Comparison of ENCODE assay signal across 1 cellular context in the genomic region with DNA sequence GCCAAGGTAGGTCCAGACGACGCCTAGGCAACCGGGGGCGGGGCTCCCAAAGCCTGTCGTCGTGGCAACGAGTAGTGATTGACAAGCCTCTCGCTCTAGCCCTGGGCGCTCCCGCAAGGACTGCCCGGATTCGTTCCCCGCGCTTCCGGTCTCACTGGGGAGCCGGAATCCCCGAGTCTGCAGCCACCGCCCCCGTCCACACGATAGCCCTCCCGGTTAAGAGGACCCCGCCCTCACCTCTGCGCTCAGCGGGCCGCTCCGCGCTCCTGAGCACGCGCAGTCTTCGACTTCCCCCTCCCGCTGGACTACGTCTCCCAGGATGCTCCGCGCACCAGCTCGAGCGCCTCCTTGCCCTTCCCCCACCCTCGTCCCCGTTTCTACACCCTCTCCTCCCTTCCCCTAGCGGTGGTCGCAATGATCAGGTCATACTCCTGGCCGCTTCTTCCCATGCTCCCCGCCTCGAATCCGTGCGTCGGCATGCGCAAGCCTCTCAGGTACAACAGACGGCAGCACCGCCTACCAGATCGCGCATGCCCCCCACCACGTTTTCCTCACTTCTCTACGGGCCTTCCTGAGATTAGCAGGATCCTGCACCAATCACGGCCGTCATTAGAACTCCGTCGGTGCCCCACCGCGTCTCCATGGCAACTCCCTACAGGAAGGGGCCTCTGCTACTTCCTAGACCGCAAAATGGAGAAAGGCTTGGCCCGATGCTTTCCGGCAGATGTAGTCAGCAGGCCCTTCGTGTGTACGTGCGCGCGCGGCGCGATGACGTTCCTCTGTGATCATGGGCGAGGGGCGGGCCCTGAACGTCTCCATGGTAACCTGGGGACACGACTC.
TF ChIP-seq lines count a peak whose summit lies in the region.

A gene (minus strand): TSS at position 518 of the 840 bp plus-strand sequence. CDS start 1,946 bp downstream, outside the sequence.

TF ChIP-seq in HepG2, 621 proteins besides CTCF, POLR2A, EP300 and RAD21 (continued from another document and continues in another):
- TF ChIP-seq, protein P1, sequence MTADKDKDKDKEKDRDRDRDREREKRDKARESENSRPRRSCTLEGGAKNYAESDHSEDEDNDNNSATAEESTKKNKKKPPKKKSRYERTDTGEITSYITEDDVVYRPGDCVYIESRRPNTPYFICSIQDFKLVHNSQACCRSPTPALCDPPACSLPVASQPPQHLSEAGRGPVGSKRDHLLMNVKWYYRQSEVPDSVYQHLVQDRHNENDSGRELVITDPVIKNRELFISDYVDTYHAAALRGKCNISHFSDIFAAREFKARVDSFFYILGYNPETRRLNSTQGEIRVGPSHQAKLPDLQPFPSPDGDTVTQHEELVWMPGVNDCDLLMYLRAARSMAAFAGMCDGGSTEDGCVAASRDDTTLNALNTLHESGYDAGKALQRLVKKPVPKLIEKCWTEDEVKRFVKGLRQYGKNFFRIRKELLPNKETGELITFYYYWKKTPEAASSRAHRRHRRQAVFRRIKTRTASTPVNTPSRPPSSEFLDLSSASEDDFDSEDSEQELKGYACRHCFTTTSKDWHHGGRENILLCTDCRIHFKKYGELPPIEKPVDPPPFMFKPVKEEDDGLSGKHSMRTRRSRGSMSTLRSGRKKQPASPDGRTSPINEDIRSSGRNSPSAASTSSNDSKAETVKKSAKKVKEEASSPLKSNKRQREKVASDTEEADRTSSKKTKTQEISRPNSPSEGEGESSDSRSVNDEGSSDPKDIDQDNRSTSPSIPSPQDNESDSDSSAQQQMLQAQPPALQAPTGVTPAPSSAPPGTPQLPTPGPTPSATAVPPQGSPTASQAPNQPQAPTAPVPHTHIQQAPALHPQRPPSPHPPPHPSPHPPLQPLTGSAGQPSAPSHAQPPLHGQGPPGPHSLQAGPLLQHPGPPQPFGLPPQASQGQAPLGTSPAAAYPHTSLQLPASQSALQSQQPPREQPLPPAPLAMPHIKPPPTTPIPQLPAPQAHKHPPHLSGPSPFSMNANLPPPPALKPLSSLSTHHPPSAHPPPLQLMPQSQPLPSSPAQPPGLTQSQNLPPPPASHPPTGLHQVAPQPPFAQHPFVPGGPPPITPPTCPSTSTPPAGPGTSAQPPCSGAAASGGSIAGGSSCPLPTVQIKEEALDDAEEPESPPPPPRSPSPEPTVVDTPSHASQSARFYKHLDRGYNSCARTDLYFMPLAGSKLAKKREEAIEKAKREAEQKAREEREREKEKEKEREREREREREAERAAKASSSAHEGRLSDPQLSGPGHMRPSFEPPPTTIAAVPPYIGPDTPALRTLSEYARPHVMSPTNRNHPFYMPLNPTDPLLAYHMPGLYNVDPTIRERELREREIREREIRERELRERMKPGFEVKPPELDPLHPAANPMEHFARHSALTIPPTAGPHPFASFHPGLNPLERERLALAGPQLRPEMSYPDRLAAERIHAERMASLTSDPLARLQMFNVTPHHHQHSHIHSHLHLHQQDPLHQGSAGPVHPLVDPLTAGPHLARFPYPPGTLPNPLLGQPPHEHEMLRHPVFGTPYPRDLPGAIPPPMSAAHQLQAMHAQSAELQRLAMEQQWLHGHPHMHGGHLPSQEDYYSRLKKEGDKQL (CRISPR knock-in tag; IDR thresholded peaks at IDR 0.05; ENCODE audit: low read depth): no peak
- TF ChIP-seq SP140L (CRISPR knock-in tag; IDR thresholded peaks at IDR 0.05; ENCODE audit: borderline replicate concordance): no peak
- TF ChIP-seq ZNF251 (CRISPR knock-in tag; IDR thresholded peaks at IDR 0.05): 0 out of 2 replicates have a peak, but pooled peaks have one; percentile 80
- 0 out of 2 replicates have a peak, but pooled peaks have one; percentile 32 for TF ChIP-seq NCOR1 (IDR thresholded peaks at IDR 0.05; ENCODE audit: borderline replicate concordance, low read length)
- TF ChIP-seq, protein P2, sequence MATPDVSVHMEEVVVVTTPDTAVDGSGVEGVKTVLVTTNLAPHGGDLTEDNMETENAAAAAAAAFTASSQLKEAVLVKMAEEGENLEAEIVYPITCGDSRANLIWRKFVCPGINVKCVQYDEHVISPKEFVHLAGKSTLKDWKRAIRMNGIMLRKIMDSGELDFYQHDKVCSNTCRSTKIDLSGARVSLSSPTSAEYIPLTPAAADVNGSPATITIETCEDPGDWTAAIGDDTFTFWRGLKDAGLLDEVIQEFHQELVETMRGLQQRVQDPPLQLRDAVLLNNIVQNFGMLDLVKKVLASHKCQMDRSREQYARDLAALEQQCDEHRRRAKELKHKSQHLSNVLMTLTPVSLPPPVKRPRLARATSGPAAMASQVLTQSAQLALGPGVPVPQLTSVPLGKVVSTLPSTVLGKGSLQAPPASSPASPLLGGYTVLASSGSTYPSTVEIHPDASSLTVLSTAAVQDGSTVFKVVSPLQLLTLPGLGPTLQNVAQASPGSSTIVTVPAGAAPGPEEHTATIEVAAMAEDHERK (CRISPR knock-in tag; IDR thresholded peaks at IDR 0.05; ENCODE audit: low read depth): peak; percentile 77; the same call in 1 of the 2 replicates
- peak; percentile 88 for TF ChIP-seq ZNF34 (CRISPR knock-in tag; IDR thresholded peaks at IDR 0.05; ENCODE audit: borderline replicate concordance)
- TF ChIP-seq ZNF546 (CRISPR knock-in tag; conservative IDR thresholded peaks at IDR 0.05): no peak
- TF ChIP-seq, protein P3, sequence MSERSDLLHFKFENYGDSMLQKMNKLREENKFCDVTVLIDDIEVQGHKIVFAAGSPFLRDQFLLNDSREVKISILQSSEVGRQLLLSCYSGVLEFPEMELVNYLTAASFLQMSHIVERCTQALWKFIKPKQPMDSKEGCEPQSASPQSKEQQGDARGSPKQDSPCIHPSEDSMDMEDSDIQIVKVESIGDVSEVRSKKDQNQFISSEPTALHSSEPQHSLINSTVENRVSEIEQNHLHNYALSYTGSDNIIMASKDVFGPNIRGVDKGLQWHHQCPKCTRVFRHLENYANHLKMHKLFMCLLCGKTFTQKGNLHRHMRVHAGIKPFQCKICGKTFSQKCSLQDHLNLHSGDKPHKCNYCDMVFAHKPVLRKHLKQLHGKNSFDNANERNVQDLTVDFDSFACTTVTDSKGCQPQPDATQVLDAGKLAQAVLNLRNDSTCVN (CRISPR knock-in tag; IDR thresholded peaks at IDR 0.05; ENCODE audit: borderline replicate concordance): peak; percentile 28; the same call in 1 of the 2 replicates
- TF ChIP-seq TCF7L2 (IDR thresholded peaks at IDR 0.05; ENCODE audit: low read depth, low read length): no peak
- no peak for TF ChIP-seq MATR3 (CRISPR knock-in tag; IDR thresholded peaks at IDR 0.05)
- no peak for TF ChIP-seq SATB2 (CRISPR knock-in tag; IDR thresholded peaks at IDR 0.05)
- no peak for TF ChIP-seq ZNF329 (CRISPR knock-in tag; IDR thresholded peaks at IDR 0.05; ENCODE audit: low read depth)
- TF ChIP-seq FIP1L1 (IDR thresholded peaks at IDR 0.05; ENCODE audit: borderline replicate concordance, insufficient read depth, low read depth, low read length): no peak
- no peak for TF ChIP-seq BHLHE40 (IDR thresholded peaks at IDR 0.05; ENCODE audit: low read length)
- peak; percentile 62 for TF ChIP-seq FOXK1 (CRISPR knock-in tag; IDR thresholded peaks at IDR 0.05; ENCODE audit: borderline replicate concordance, low read depth)
- TF ChIP-seq JUND (CRISPR knock-in tag; IDR thresholded peaks at IDR 0.05): 0 out of 2 replicates have a peak, but pooled peaks have one; percentile 23
- TF ChIP-seq MTF2 (CRISPR knock-in tag; IDR thresholded peaks at IDR 0.05; ENCODE audit: borderline replicate concordance): no peak
- 0 out of 2 replicates have a peak, but pooled peaks have one; percentile 66 for TF ChIP-seq PCBP1 (IDR thresholded peaks at IDR 0.05; ENCODE audit: borderline replicate concordance, low read depth, low read length)
- no peak for TF ChIP-seq ZNF552 (CRISPR knock-in tag; IDR thresholded peaks at IDR 0.05; ENCODE audit: borderline replicate concordance)
- TF ChIP-seq, protein P4, sequence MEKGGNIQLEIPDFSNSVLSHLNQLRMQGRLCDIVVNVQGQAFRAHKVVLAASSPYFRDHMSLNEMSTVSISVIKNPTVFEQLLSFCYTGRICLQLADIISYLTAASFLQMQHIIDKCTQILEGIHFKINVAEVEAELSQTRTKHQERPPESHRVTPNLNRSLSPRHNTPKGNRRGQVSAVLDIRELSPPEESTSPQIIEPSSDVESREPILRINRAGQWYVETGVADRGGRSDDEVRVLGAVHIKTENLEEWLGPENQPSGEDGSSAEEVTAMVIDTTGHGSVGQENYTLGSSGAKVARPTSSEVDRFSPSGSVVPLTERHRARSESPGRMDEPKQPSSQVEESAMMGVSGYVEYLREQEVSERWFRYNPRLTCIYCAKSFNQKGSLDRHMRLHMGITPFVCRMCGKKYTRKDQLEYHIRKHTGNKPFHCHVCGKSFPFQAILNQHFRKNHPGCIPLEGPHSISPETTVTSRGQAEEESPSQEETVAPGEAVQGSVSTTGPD (CRISPR knock-in tag; IDR thresholded peaks at IDR 0.05): no peak
- TF ChIP-seq, protein P5, sequence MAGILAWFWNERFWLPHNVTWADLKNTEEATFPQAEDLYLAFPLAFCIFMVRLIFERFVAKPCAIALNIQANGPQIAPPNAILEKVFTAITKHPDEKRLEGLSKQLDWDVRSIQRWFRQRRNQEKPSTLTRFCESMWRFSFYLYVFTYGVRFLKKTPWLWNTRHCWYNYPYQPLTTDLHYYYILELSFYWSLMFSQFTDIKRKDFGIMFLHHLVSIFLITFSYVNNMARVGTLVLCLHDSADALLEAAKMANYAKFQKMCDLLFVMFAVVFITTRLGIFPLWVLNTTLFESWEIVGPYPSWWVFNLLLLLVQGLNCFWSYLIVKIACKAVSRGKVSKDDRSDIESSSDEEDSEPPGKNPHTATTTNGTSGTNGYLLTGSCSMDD (CRISPR knock-in tag; IDR thresholded peaks at IDR 0.05): no peak
- TF ChIP-seq ZNF724P (CRISPR knock-in tag; IDR thresholded peaks at IDR 0.05; ENCODE audit: borderline replicate concordance): no peak
- TF ChIP-seq ZFX (CRISPR knock-in tag; IDR thresholded peaks at IDR 0.05; ENCODE audit: low read depth): peak; percentile 89
- TF ChIP-seq, protein P6, sequence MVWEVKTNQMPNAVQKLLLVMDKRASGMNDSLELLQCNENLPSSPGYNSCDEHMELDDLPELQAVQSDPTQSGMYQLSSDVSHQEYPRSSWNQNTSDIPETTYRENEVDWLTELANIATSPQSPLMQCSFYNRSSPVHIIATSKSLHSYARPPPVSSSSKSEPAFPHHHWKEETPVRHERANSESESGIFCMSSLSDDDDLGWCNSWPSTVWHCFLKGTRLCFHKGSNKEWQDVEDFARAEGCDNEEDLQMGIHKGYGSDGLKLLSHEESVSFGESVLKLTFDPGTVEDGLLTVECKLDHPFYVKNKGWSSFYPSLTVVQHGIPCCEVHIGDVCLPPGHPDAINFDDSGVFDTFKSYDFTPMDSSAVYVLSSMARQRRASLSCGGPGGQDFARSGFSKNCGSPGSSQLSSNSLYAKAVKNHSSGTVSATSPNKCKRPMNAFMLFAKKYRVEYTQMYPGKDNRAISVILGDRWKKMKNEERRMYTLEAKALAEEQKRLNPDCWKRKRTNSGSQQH (CRISPR knock-in tag; IDR thresholded peaks at IDR 0.05; ENCODE audit: low read depth): peak; percentile 30; the same call in 1 of the 2 replicates
- TF ChIP-seq MAFF (IDR thresholded peaks at IDR 0.05; ENCODE audit: low read depth, low read length): no peak
- no peak for TF ChIP-seq JARID2 (CRISPR knock-in tag; IDR thresholded peaks at IDR 0.05; ENCODE audit: insufficient replicate concordance)
- TF ChIP-seq MXI1 (IDR thresholded peaks at IDR 0.05; ENCODE audit: borderline replicate concordance, low read depth, low read length): peak; percentile 99
- no peak for TF ChIP-seq ZNF530 (CRISPR knock-in tag; IDR thresholded peaks at IDR 0.05; ENCODE audit: low read depth)
- TF ChIP-seq, protein P7, sequence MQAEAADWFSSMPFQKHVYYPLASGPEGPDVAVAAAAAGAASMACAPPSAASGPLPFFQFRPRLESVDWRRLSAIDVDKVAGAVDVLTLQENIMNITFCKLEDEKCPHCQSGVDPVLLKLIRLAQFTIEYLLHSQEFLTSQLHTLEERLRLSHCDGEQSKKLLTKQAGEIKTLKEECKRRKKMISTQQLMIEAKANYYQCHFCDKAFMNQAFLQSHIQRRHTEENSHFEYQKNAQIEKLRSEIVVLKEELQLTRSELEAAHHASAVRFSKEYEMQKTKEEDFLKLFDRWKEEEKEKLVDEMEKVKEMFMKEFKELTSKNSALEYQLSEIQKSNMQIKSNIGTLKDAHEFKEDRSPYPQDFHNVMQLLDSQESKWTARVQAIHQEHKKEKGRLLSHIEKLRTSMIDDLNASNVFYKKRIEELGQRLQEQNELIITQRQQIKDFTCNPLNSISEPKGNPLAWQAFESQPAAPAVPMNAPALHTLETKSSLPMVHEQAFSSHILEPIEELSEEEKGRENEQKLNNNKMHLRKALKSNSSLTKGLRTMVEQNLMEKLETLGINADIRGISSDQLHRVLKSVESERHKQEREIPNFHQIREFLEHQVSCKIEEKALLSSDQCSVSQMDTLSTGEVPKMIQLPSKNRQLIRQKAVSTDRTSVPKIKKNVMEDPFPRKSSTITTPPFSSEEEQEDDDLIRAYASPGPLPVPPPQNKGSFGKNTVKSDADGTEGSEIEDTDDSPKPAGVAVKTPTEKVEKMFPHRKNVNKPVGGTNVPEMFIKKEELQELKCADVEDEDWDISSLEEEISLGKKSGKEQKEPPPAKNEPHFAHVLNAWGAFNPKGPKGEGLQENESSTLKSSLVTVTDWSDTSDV (CRISPR knock-in tag; IDR thresholded peaks at IDR 0.05): no peak
- TF ChIP-seq, protein P8, sequence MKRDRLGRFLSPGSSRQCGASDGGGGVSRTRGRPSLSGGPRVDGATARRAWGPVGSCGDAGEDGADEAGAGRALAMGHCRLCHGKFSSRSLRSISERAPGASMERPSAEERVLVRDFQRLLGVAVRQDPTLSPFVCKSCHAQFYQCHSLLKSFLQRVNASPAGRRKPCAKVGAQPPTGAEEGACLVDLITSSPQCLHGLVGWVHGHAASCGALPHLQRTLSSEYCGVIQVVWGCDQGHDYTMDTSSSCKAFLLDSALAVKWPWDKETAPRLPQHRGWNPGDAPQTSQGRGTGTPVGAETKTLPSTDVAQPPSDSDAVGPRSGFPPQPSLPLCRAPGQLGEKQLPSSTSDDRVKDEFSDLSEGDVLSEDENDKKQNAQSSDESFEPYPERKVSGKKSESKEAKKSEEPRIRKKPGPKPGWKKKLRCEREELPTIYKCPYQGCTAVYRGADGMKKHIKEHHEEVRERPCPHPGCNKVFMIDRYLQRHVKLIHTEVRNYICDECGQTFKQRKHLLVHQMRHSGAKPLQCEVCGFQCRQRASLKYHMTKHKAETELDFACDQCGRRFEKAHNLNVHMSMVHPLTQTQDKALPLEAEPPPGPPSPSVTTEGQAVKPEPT (CRISPR knock-in tag; IDR thresholded peaks at IDR 0.05; ENCODE audit: low read depth): peak; percentile 57; the same call in 1 of the 2 replicates
- TF ChIP-seq, protein P9, sequence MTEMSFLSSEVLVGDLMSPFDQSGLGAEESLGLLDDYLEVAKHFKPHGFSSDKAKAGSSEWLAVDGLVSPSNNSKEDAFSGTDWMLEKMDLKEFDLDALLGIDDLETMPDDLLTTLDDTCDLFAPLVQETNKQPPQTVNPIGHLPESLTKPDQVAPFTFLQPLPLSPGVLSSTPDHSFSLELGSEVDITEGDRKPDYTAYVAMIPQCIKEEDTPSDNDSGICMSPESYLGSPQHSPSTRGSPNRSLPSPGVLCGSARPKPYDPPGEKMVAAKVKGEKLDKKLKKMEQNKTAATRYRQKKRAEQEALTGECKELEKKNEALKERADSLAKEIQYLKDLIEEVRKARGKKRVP (CRISPR knock-in tag; IDR thresholded peaks at IDR 0.05): 0 out of 4 replicates have a peak, but pooled peaks of 1 of the 2 experiments have one; percentile 49
- 0 out of 2 replicates have a peak, but pooled peaks have one; percentile 64 for TF ChIP-seq REL (CRISPR knock-in tag; conservative IDR thresholded peaks at IDR 0.05)
- no peak for TF ChIP-seq ZFP37 (CRISPR knock-in tag; IDR thresholded peaks at IDR 0.05; ENCODE audit: borderline replicate concordance)
- no peak for TF ChIP-seq LCORL (IDR thresholded peaks at IDR 0.05)
- peak; percentile 65 for TF ChIP-seq LCORL (CRISPR knock-in tag; IDR thresholded peaks at IDR 0.05)
